Comparison of ENCODE assay signal across 8 cellular contexts in the genomic region with DNA sequence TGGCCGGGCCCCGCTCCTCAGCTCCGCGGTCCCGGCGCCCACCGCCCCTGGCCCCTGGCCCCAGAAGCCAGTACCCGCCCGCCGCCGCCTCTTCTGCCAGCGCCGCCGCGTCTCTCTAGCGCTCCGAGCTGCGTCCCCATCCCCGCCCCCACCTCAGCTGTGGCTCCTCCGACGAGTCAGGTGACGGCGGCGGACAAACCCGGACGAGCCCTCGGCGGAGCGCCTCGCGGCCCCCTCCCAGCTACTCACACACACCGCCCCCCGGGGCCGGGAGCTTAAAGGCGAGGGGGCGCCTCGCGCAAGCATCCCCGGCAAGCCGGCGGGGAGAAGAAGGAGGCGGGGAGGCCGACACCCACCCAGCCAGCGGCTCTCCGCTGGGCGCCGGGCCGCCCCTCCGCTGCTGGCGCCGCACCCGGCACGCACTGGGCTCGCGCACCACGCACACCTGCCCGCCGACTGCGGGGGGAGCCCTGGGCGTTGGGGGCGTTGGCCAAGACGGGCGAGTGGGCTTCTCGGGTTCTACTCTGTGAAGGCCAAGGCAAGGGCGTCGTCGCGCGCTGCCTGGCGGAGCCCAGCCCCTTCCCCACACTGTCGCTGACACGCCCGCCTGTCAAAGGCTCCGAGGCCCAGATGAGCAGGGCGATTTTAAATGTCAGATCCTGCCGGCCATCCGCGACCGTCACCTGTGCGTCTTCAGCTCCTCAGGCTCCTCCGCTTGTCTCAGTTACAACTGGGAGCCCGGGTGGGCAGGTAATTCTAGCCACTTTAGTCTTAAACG. TPM values are rescaled to one million over a fixed set of nuclear protein-coding genes. Genes with fewer than 3 reads are reported as not detected.
A peak's percentile ranks its signal among the peaks of the same experiment; 100 is the strongest.
DNase-seq lines count a peak whose midpoint lies in the region; TF ChIP-seq lines count a peak whose summit lies in the region.

Gene SNAP91, minus strand, starts transcription at position 132 of the 778 bp plus-strand sequence. CDS start 1,174 bp downstream, outside the sequence.

- no peaks in the 10 kb centered on the region for H3K36me3 Mint-ChIP-seq in activated CD4-positive, alpha-beta T cell treated with anti-CD3 and anti-CD28 coated beads, Interleukin-2, amount 10 ng/mL, durations not matched to agents 24 days and 14 days (ENCODE audit: low read depth)
- H3K36me3 Mint-ChIP-seq in chondrocyte (ENCODE audit: low read depth), result peaks cover 6% of the 10 kb centered on the region

- in situ Hi-C loops in ACHN (cut with HindIII; ENCODE audit: low pct_ligation_motif_present, low pct_unique_long_range_greater_than_20kb, low sequenced_read_pairs), result no loop called here

- intact Hi-C loops in activated CD4-positive, alpha-beta T cell treated with anti-CD3 and anti-CD28 coated beads, Interleukin-2, amount 10 ng/mL, durations not matched to agents 24 days and 14 days (cut with micrococcal nuclease), result loop anchor here (10.0 kb wide), 1 partner anchor 1056 kb away; the partner anchor contains the start of gene TBX18
- intact Hi-C loops in lower leg skin (cut with DNase I; ENCODE audit: low total_unique reads) (no loop called here), thyroid gland (cut with DNase I) (no loop called here)

- H3K27ac Mint-ChIP-seq in activated CD4-positive, alpha-beta T cell treated with anti-CD3 and anti-CD28 coated beads, Interleukin-2, amount 10 ng/mL, durations not matched to agents 24 days and 14 days, result no peak within 1 kb of the TSS
- H3K27ac Mint-ChIP-seq in chondrocyte (ENCODE audit: unreplicated experiment), result no peak within 1 kb of the TSS

- WGBS in lower leg skin, 2 donors, result 0 to 1% methylated on average over 8 to 21 of the region's 83 CpGs
- WGBS in thyroid gland, 2 donors, result 0 to 7% methylated on average over 20 to 32 of the region's 83 CpGs

- TF ChIP-seq CTCF in chondrocyte (IDR thresholded peaks at IDR 0.05) (peak; percentile 2), lower leg skin (IDR thresholded peaks at IDR 0.05) (no peak), thyroid gland (IDR thresholded peaks at IDR 0.05) (no peak)

- H3K27ac ChIP-seq in thyroid gland, result no peak within 1 kb of the TSS

- no peak for TF ChIP-seq POLR2A in lower leg skin (IDR thresholded peaks at IDR 0.05)
- TF ChIP-seq POLR2A in thyroid gland (IDR thresholded peaks at IDR 0.05), result peak in 1 of 2 donors; percentile 18

- H3K4me3 ChIP-seq in lower leg skin (ENCODE audit: low read depth, poor library complexity, severe bottlenecking) (peak within 1 kb of the TSS; percentile 29), thyroid gland (replicated peaks in 1 of 3) (peak within 1 kb of the TSS in 2 of 3 donors; percentile 35 to 41)

- no peaks in the 10 kb centered on the region for H3K27me3 ChIP-seq in thyroid gland

- peaks cover 4 to 16% of the 10 kb centered on the region in 2 donors for H3K4me1 ChIP-seq in thyroid gland

- no peaks in the 10 kb centered on the region for H3K4me1 Mint-ChIP-seq in activated CD4-positive, alpha-beta T cell treated with anti-CD3 and anti-CD28 coated beads, Interleukin-2, amount 10 ng/mL, durations not matched to agents 24 days and 14 days
- peaks cover 12% of the 10 kb centered on the region for H3K4me1 Mint-ChIP-seq in chondrocyte (ENCODE audit: low read depth)

- no peak for DNase-seq in activated CD4-positive, alpha-beta T cell treated with anti-CD3 and anti-CD28 coated beads, Interleukin-2, amount 10 ng/mL, durations not matched to agents 24 days and 14 days
- no peak for DNase-seq in activated CD4-positive, alpha-beta T cell treated with anti-CD3 and anti-CD28 coated beads, Interleukin-2, amount 50 U/mL, for 1 hour
- DNase-seq in NCI-H446 (lab: John Stamatoyannopoulos, UW), result peak; percentile 24 to 71
- no peak for DNase-seq in chondrocyte (ENCODE audit: low spot score)
- DNase-seq in lower leg skin (ENCODE audit: low spot score in 2 of 2), result no peak
- peak; percentile 33 to 37 for DNase-seq in thyroid gland
- DNase-seq in ACHN, result no peak
- no peak for DNase-seq in COLO829 (ENCODE audit: low spot score)

- no peaks in the 10 kb centered on the region for H3K9me3 ChIP-seq in thyroid gland

- H3K4me3 Mint-ChIP-seq in activated CD4-positive, alpha-beta T cell treated with anti-CD3 and anti-CD28 coated beads, Interleukin-2, amount 10 ng/mL, durations not matched to agents 24 days and 14 days, result peak within 1 kb of the TSS; percentile 55
- peak within 1 kb of the TSS; percentile 76 for H3K4me3 Mint-ChIP-seq in chondrocyte (ENCODE audit: unreplicated experiment)

- H3K9me3 Mint-ChIP-seq in activated CD4-positive, alpha-beta T cell treated with anti-CD3 and anti-CD28 coated beads, Interleukin-2, amount 10 ng/mL, durations not matched to agents 24 days and 14 days, result peaks cover 4% of the 10 kb centered on the region
- H3K9me3 Mint-ChIP-seq in chondrocyte (ENCODE audit: low read depth), result peaks cover 12% of the 10 kb centered on the region

- no peaks in the 10 kb centered on the region for H3K36me3 ChIP-seq in thyroid gland

- H3K27me3 Mint-ChIP-seq in activated CD4-positive, alpha-beta T cell treated with anti-CD3 and anti-CD28 coated beads, Interleukin-2, amount 10 ng/mL, durations not matched to agents 24 days and 14 days, result peaks cover 39% of the 10 kb centered on the region
- H3K27me3 Mint-ChIP-seq in chondrocyte (ENCODE audit: low read depth), result peaks cover 50% of the 10 kb centered on the region

RNA-seq across cellular contexts. Expression of gene SNAP91, which starts in this region (rescaled TPM):
- not detected in 2 replicates for total RNA-seq in activated CD4-positive, alpha-beta T cell treated with anti-CD3 and anti-CD28 coated beads, Interleukin-2, amount 10 ng/mL, durations not matched to agents 24 days and 14 days
- 0.15 to 0.23 TPM (median 0.20 TPM) in 3 replicates for total RNA-seq in chondrocyte
- not detected for total RNA-seq in lower leg skin
- total RNA-seq in thyroid gland, result 1 to 10 TPM in 3 of 4 donors, under 1 TPM in 1; 0.50 to 3.4 (median 1.8) TPM

Comparison
In these comparisons a context has a peak if more than half of its experiments do, and no peak if none do; other contexts are left out.
1. DNase-seq: peak in NCI-H446 (2 of 2) and thyroid gland (2 of 2); none in activated CD4-positive, alpha-beta T cell treated with anti-CD3 and anti-CD28 coated beads, Interleukin-2, amount 10 ng/mL, durations not matched to agents 24 days and 14 days (single experiment), activated CD4-positive, alpha-beta T cell treated with anti-CD3 and anti-CD28 coated beads, Interleukin-2, amount 50 U/mL, for 1 hour (single experiment), chondrocyte (single experiment), lower leg skin (0 of 2), ACHN (single experiment) and COLO829 (single experiment).